21 cellular contexts compared by ENCODE assay signal in the genomic region with DNA sequence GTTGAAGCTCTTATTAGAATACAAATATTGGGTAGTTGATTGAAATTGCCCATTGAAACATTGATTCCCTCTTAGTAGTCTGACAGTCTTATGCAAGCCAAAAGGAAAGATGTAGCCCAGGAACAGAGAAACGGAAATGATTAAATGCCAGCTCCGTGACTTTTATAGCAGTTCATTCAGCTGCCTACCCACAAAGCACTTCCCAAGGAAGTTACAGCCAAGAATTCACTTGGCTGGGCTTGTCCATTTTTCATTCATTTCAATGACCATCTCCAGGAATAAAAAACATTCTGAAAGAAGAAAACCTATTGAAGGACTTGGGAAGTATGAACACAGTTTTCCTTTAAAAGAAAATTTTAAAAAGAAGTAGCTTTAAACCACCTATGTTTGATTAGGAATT.
DNase-seq lines count a peak whose midpoint lies in the region; ATAC-seq and TF ChIP-seq lines count a peak whose summit lies in the region.
"Had no signal": no experiment of that assay in that cellular context is flagged by ENCODE, and none has a peak within 500 bp of the region (broad histone marks: within the 10 kb centered on the region; RNA-seq: fewer than 3 reads in every experiment).

No MANE protein-coding gene starts in this region.

- H3K4me3 ChIP-seq in left ventricle myocardium inferior (no peak overlapping the region), fibroblast of pulmonary artery (replicated peaks; ENCODE audit: low read depth, low read length) (no peak overlapping the region)
- H3K4me3 ChIP-seq: Peyer's patch, right lobe of liver, tibial nerve had no signal

- no peaks in the 10 kb centered on the region for H3K27me3 ChIP-seq in left ventricle myocardium inferior (ENCODE audit: low read depth)
- H3K27me3 ChIP-seq: brain microvascular endothelial cell, Peyer's patch, right lobe of liver, tibial nerve had no signal

- H3K27ac ChIP-seq in left ventricle myocardium inferior (replicated peaks) (no peak overlapping the region), RWPE1 (no peak overlapping the region)
- H3K27ac ChIP-seq: brain microvascular endothelial cell, Peyer's patch, right lobe of liver, tibial nerve had no signal

- intact Hi-C loops in left ventricle myocardium superior (cut with micrococcal nuclease): no loop called here
- intact Hi-C loops in left ventricle myocardium inferior (cut with micrococcal nuclease): no loop called here

- no peaks in the 10 kb centered on the region for H3K9me3 ChIP-seq in left ventricle myocardium inferior (replicated peaks)
- H3K9me3 ChIP-seq: Peyer's patch, right lobe of liver, tibial nerve had no signal

- no peak for TF ChIP-seq CTCF in left ventricle myocardium inferior (IDR thresholded peaks at IDR 0.05; ENCODE audit: borderline replicate concordance)
- no peak for TF ChIP-seq CTCF in RWPE1 (conservative IDR thresholded peaks at IDR 0.05; ENCODE audit: low read depth)
- no peak for TF ChIP-seq CTCF in fibroblast of pulmonary artery (IDR thresholded peaks at IDR 0.05; ENCODE audit: low read length, missing control alignments)

- DNase-seq in left ventricle myocardium superior: no peak
- DNase-seq in left ventricle myocardium inferior: no peak
- peak; percentile 26 for DNase-seq in RWPE1 (ENCODE audit: low spot score)
- peak; percentile 46 for DNase-seq in fibroblast of pulmonary artery (ENCODE audit: low read depth)
- DNase-seq in NCI-H1048 (lab: John Stamatoyannopoulos, UW): no peak
- no peak for DNase-seq in activated CD4-positive, alpha-beta T cell treated with anti-CD3 and anti-CD28 coated beads, Interleukin-2, amount 50 U/mL, for 48 hours
- DNase-seq in activated CD4-positive, alpha-beta T cell treated with anti-CD3 and anti-CD28 coated beads for 48 hours: no peak
- no peak for DNase-seq in NCI-H82 (lab: John Stamatoyannopoulos, UW)
- DNase-seq: ACHN; activated CD4-positive, alpha-beta memory T cell treated with anti-CD3 and anti-CD28 coated beads for 36 hours; activated T-cell treated with anti-CD3 and anti-CD28 coated beads, Interleukin-2, amount 50 U/mL, for 1 hour; brain microvascular endothelial cell; CD4-positive, alpha-beta memory T cell; naive B cell; NCI-H1092; NCI-H2081 treated with DMSO at 0.1 percent for 48 hours; NCI-H526; Peyer's patch; right lobe of liver; stimulated activated naive CD4-positive, alpha-beta T cell treated with Interleukin-2 at 50 U/mL for 16 hours had no signal

- POLR2A ChIA-PET in RWPE1 (lab: Yijun Ruan, JAX; ENCODE audit: low non-redundant PET): no interaction called here

- peak; percentile 52 for ATAC-seq in left ventricle myocardium superior
- ATAC-seq: right lobe of liver had no signal

- CTCF ChIA-PET in RWPE1 (lab: Yijun Ruan, JAX): no interaction called here

- peaks cover 26% of the 10 kb centered on the region for H3K4me1 ChIP-seq in left ventricle myocardium inferior
- H3K4me1 ChIP-seq: Peyer's patch, right lobe of liver, tibial nerve had no signal

- no peaks in the 10 kb centered on the region for H3K36me3 ChIP-seq in left ventricle myocardium inferior
- H3K36me3 ChIP-seq: brain microvascular endothelial cell, Peyer's patch, right lobe of liver, tibial nerve had no signal

Comparison
In these comparisons a context has a peak if more than half of its experiments do, and no peak if none do; other contexts are left out.
1. DNase-seq: peak in RWPE1 (single experiment) and fibroblast of pulmonary artery (single experiment); none in left ventricle myocardium superior (single experiment), left ventricle myocardium inferior (single experiment), NCI-H1048 (single experiment), activated CD4-positive, alpha-beta T cell treated with anti-CD3 and anti-CD28 coated beads, Interleukin-2, amount 50 U/mL, for 48 hours (0 of 2), activated CD4-positive, alpha-beta T cell treated with anti-CD3 and anti-CD28 coated beads for 48 hours (single experiment) and NCI-H82 (single experiment).